In genomic region chr2:238290079-238290478, GRCh38 we compare ENCODE assay signal across 8 cellular contexts. TPM values are rescaled to one million over a fixed set of nuclear protein-coding genes. Genes with fewer than 3 reads are reported as not detected.
DNase-seq lines count a peak whose midpoint lies in the region; ATAC-seq and TF ChIP-seq lines count a peak whose summit lies in the region.

No MANE protein-coding gene starts in this region.

- H3K4me3 ChIP-seq in HCT116 (replicated peaks in 1 of 2; ENCODE audit: low read depth in 1 of 2, low read length in 2 of 2) = no peak overlapping the region
- H3K4me3 ChIP-seq in body of pancreas = no peak overlapping the region
- peak overlapping the region; percentile 83 for H3K4me3 ChIP-seq in upper lobe of right lung
- H3K4me3 ChIP-seq in BE2C (ENCODE audit: low read depth, low read length) = no peak overlapping the region

- CTCF ChIA-PET in HCT116 (lab: Charles Lee) (interaction anchor here (1.9 kb wide), 1 partner anchor 27 kb away, joined by 5 read pairs; no protein-coding TSS in a partner anchor), GM10248 (lab: Yijun Ruan, JAX) (interaction anchor here (1.4 kb wide), 1 partner anchor 15 kb away, joined by 6 read pairs; no protein-coding TSS in a partner anchor)

- no peaks in the 10 kb centered on the region for H3K27me3 ChIP-seq in HCT116 (ENCODE audit: insufficient read depth, low read length)
- no peaks in the 10 kb centered on the region for H3K27me3 ChIP-seq in body of pancreas
- no peaks in the 10 kb centered on the region for H3K27me3 ChIP-seq in upper lobe of right lung
- no peaks in the 10 kb centered on the region for H3K27me3 ChIP-seq in BE2C

- 34 to 35% methylated on average over 8 of the region's 8 CpGs for WGBS in body of pancreas, 2 donors

- H3K9me2 ChIP-seq in HCT116 (ENCODE audit: insufficient read depth) = no peaks in the 10 kb centered on the region

- H3K27ac Mint-ChIP-seq in memory B cell = peak overlapping the region; percentile 51

- DNase-seq in HCT116 (ENCODE audit: low read depth, low spot score) (peak; percentile 71), NCI-H69 (lab: John Stamatoyannopoulos, UW) (peak; percentile 92), body of pancreas (peak; percentile 58 to 80 (median 78)), memory B cell (ENCODE audit: low spot score in 2 of 2) (no peak), upper lobe of right lung (no peak), BE2C (no peak), GM10248 (ENCODE audit: extremely low spot score) (no peak), left lobe of liver (ENCODE audit: low spot score) (no peak)

- H3K4me2 ChIP-seq in HCT116 (ENCODE audit: low read length) = peak overlapping the region; percentile 96

- H3K9me3 ChIP-seq in HCT116 (ENCODE audit: control insufficient read depth in 1 of 2, insufficient read depth in 1 of 2, low read depth in 1 of 2, low read length in 2 of 2) (no peaks in the 10 kb centered on the region), body of pancreas (no peaks in the 10 kb centered on the region), upper lobe of right lung (no peaks in the 10 kb centered on the region), BE2C (no peaks in the 10 kb centered on the region)

- peaks cover 18% of the 10 kb centered on the region for H3K79me2 ChIP-seq in HCT116 (ENCODE audit: insufficient read depth, low read length)

- TF ChIP-seq RAD21 in HCT116 (IDR thresholded peaks at IDR 0.05; ENCODE audit: low read depth) = no peak

- H3K9ac ChIP-seq in HCT116 (ENCODE audit: low read length) = peak overlapping the region; percentile 83

- H3K4me1 Mint-ChIP-seq in memory B cell = peaks cover 26% of the 10 kb centered on the region

- RAD21 ChIA-PET in HCT116 (lab: Charles Lee; ENCODE audit: low non-redundant PET in 1 of 2, low total read pairs in 2 of 2, uncharacterized antibody in 2 of 2, unreplicated experiment in 2 of 2) = no interaction called here

- H3K4me1 ChIP-seq in HCT116 (ENCODE audit: control insufficient read depth in 1 of 2, insufficient read depth in 2 of 2, low read length in 2 of 2) (peaks cover 21 to 41% of the 10 kb centered on the region in 2 experiments), body of pancreas (peaks cover 66% of the 10 kb centered on the region), upper lobe of right lung (peaks cover 42% of the 10 kb centered on the region), BE2C (no peaks in the 10 kb centered on the region)

- no peak overlapping the region for H2AFZ ChIP-seq in HCT116 (ENCODE audit: low read depth, low read length, poor library complexity, severe bottlenecking)

- peak; percentile 19 for ATAC-seq in HCT116
- no peak for ATAC-seq in body of pancreas
- ATAC-seq in memory B cell (ENCODE audit: low read depth) = no peak
- no peak for ATAC-seq in upper lobe of right lung
- no peak for ATAC-seq in left lobe of liver

- POLR2A ChIA-PET in HCT116 (lab: Charles Lee) = no interaction called here
- POLR2A ChIA-PET in GM10248 (lab: Yijun Ruan, JAX) = interaction anchor here (0.5 kb wide), 1 partner anchor 309 kb away, joined by 4 read pairs; no protein-coding TSS in a partner anchor

- intact Hi-C loops in HCT116 (cut with micrococcal nuclease) = no loop called here
- intact Hi-C loops in body of pancreas (cut with DNase I) = no loop called here
- intact Hi-C loops in upper lobe of right lung (cut with DNase I) = no loop called here

- H3K36me3 ChIP-seq in HCT116 (ENCODE audit: control insufficient read depth in 1 of 2, insufficient read depth in 2 of 2, low read length in 2 of 2) (no peaks in the 10 kb centered on the region), body of pancreas (replicated peaks in 1 of 2; ENCODE audit: insufficient read depth in 1 of 2, low read depth in 2 of 2) (no peaks in the 10 kb centered on the region), upper lobe of right lung (no peaks in the 10 kb centered on the region), BE2C (no peaks in the 10 kb centered on the region; the same call in 1 of the 2 replicates)

- H3K27ac ChIP-seq in HCT116 (ENCODE audit: low read depth, low read length) (0 out of 2 replicates have a peak overlapping the region, but pooled peaks have one; percentile 78), body of pancreas (peak overlapping the region; percentile 40 to 99 (median 97)), upper lobe of right lung (peak overlapping the region; percentile 97)

- peaks cover 1% of the 10 kb centered on the region for H3K27me3 Mint-ChIP-seq in memory B cell

- H4K20me1 ChIP-seq in HCT116 (ENCODE audit: insufficient read depth) = no peaks in the 10 kb centered on the region

- BruUV-seq in HCT116 (replicated peaks; lab: Mats Ljungman, UMichigan) = no TSS peak

- no peaks in the 10 kb centered on the region for H3K9me3 Mint-ChIP-seq in memory B cell

- H3K36me3 Mint-ChIP-seq in memory B cell = no peaks in the 10 kb centered on the region

- peak overlapping the region; percentile 97 for H3K4me3 Mint-ChIP-seq in memory B cell

- TF ChIP-seq POLR2A in HCT116 (IDR thresholded peaks at IDR 0.05; ENCODE audit: borderline replicate concordance, extremely low read depth, insufficient read depth, insufficient read length) = no peak
- TF ChIP-seq POLR2A in body of pancreas (IDR thresholded peaks at IDR 0.05) = peak in 2 of 3 donors; percentile 33 to 36

- TF ChIP-seq CTCF in HCT116 (IDR thresholded peaks at IDR 0.05 in 2 of 3, conservative IDR thresholded peaks at IDR 0.05 in 1 of 3; ENCODE audit: borderline replicate concordance in 1 of 3, insufficient read depth in 1 of 3, low read depth in 2 of 3, low read length in 2 of 3) = no peak
- no peak for TF ChIP-seq CTCF in body of pancreas (IDR thresholded peaks at IDR 0.05)
- no peak for TF ChIP-seq CTCF in upper lobe of right lung (IDR thresholded peaks at IDR 0.05)
- TF ChIP-seq CTCF in BE2C (IDR thresholded peaks at IDR 0.05; ENCODE audit: low read depth, low read length) = no peak
- no peak for TF ChIP-seq CTCF in GM10248 (IDR thresholded peaks at IDR 0.05; ENCODE audit: control extremely low read depth, extremely low read depth, low read depth, missing control alignments)

TF ChIP-seq in HCT116, 20 proteins besides CTCF, POLR2A, EP300 and RAD21:
- TF ChIP-seq CEBPB (IDR thresholded peaks at IDR 0.05; ENCODE audit: low read depth) = no peak
- TF ChIP-seq MAX (IDR thresholded peaks at IDR 0.05) = peak; percentile 43; the same call in 1 of the 2 replicates
TF ChIP-seq in HCT116: peak in this region for 1.

RNA-seq across cellular contexts. Expression of gene PER2, which starts 1.7 kb away (rescaled TPM):
- total RNA-seq in HCT116 (2021; ENCODE audit: unreplicated experiment) = 18.7 TPM
- 10.4 and 11.7 TPM in 2 replicates for polyA plus RNA-seq in HCT116 (2012)
- 10 to 100 TPM; 10.9 to 21.8 TPM for total RNA-seq in body of pancreas
- total RNA-seq in upper lobe of right lung = 22.7 TPM
- polyA plus RNA-seq in BE2C (2012; ENCODE audit: insufficient read depth, insufficient read length, low read depth) = 15.7 TPM
- 8.0 TPM for total RNA-seq in left lobe of liver

RNA-seq across cellular contexts. Expression of gene TRAF3IP1, which starts 30.2 kb away (rescaled TPM):
- total RNA-seq in HCT116 (2021; ENCODE audit: unreplicated experiment) (19.4 TPM), body of pancreas (10 to 100 TPM in 1 of 2 donors, 1 to 10 TPM in 1; 5.4 to 10.9 TPM), upper lobe of right lung (20.8 TPM), left lobe of liver (9.0 TPM)
- polyA plus RNA-seq in HCT116 (2012) = 12.8 and 18.0 TPM in 2 replicates
- 7.3 TPM for polyA plus RNA-seq in BE2C (2012; ENCODE audit: insufficient read depth, insufficient read length, low read depth)

RNA-seq across cellular contexts. Expression of gene HES6, which starts 50.2 kb away (rescaled TPM):
- total RNA-seq in HCT116 (2021; ENCODE audit: unreplicated experiment) (47.8 TPM), body of pancreas (10 to 100 TPM; 15.5 to 29.3 TPM), upper lobe of right lung (7.3 TPM), left lobe of liver (5.3 TPM)
- 31.0 and 34.8 TPM in 2 replicates for polyA plus RNA-seq in HCT116 (2012)
- 55.3 TPM for polyA plus RNA-seq in BE2C (2012; ENCODE audit: insufficient read depth, insufficient read length, low read depth)

Comparison
In these comparisons a context has a peak if more than half of its experiments do, and no peak if none do; other contexts are left out.
1. DNase-seq: peak in HCT116 (single experiment), NCI-H69 (single experiment) and body of pancreas (4 of 4); none in memory B cell (0 of 2), upper lobe of right lung (single experiment), BE2C (single experiment), GM10248 (single experiment) and left lobe of liver (single experiment).
2. Peak in every context shown above with its lines, with median percentiles within 50 percentile points of each other: H3K27ac ChIP-seq.